1 cellular context compared by ENCODE assay signal in genomic region chr17:37787055-37787720, GRCh38.
TF ChIP-seq lines count a peak whose summit lies in the region.

No MANE protein-coding gene starts in this region.

TF ChIP-seq in HepG2, 621 proteins besides CTCF, POLR2A, EP300 and RAD21 (continued from another document and continues in another):
- TF ChIP-seq HNF1B (CRISPR knock-in tag; IDR thresholded peaks at IDR 0.05) (peak; percentile 99), HMG20A (CRISPR knock-in tag; IDR thresholded peaks at IDR 0.05; ENCODE audit: borderline replicate concordance) (no peak), HOXD1 (CRISPR knock-in tag; IDR thresholded peaks at IDR 0.05) (0 out of 2 replicates have a peak, but pooled peaks have one; percentile 16), RXRB (CRISPR knock-in tag; IDR thresholded peaks at IDR 0.05; ENCODE audit: borderline replicate concordance) (peak; percentile 21; the same call in 1 of the 2 replicates), ZNF629 (CRISPR knock-in tag; conservative IDR thresholded peaks at IDR 0.05) (no peak; the same call in 1 of the 2 replicates), MED13 (CRISPR knock-in tag; IDR thresholded peaks at IDR 0.05) (no peak), NONO (IDR thresholded peaks at IDR 0.05) (no peak), NONO (CRISPR knock-in tag; conservative IDR thresholded peaks at IDR 0.05) (peak; percentile 42; the same call in 1 of the 2 replicates), ZNF205 (CRISPR knock-in tag; IDR thresholded peaks at IDR 0.05) (no peak), XRCC5 (optimal IDR thresholded peaks at IDR 0.05; ENCODE audit: low read length) (peak; percentile 84), ZNF558 (CRISPR knock-in tag; IDR thresholded peaks at IDR 0.05; ENCODE audit: borderline replicate concordance) (no peak), NCOR1 (IDR thresholded peaks at IDR 0.05; ENCODE audit: borderline replicate concordance, low read length) (no peak), ZNF550 (CRISPR knock-in tag; IDR thresholded peaks at IDR 0.05; ENCODE audit: borderline replicate concordance) (no peak), ZNF18 (CRISPR knock-in tag; IDR thresholded peaks at IDR 0.05; ENCODE audit: insufficient replicate concordance) (no peak), ZKSCAN1 (IDR thresholded peaks at IDR 0.05; ENCODE audit: low read length) (no peak), RFXAP (CRISPR knock-in tag; IDR thresholded peaks at IDR 0.05; ENCODE audit: borderline replicate concordance) (no peak), TARDBP (CRISPR knock-in tag; IDR thresholded peaks at IDR 0.05) (no peak), FOXM1 (CRISPR knock-in tag; IDR thresholded peaks at IDR 0.05) (no peak), TBX3 (IDR thresholded peaks at IDR 0.05; ENCODE audit: borderline replicate concordance) (no peak), ZNF878 (CRISPR knock-in tag; IDR thresholded peaks at IDR 0.05) (no peak), TCF12 (IDR thresholded peaks at IDR 0.05) (no peak), TCF12 (CRISPR knock-in tag; IDR thresholded peaks at IDR 0.05) (no peak), ZNF674 (CRISPR knock-in tag; IDR thresholded peaks at IDR 0.05; ENCODE audit: low read depth) (no peak), NFIC (IDR thresholded peaks at IDR 0.05; ENCODE audit: low read length) (no peak), NFKBIZ (CRISPR knock-in tag; IDR thresholded peaks at IDR 0.05) (no peak), CENPBD1 (CRISPR knock-in tag; IDR thresholded peaks at IDR 0.05; ENCODE audit: borderline replicate concordance, low read depth) (no peak), ZNF713 (CRISPR knock-in tag; IDR thresholded peaks at IDR 0.05) (no peak), SUZ12 (IDR thresholded peaks at IDR 0.05; ENCODE audit: low read depth, low read length) (no peak), ZNF619 (CRISPR knock-in tag; IDR thresholded peaks at IDR 0.05) (no peak), MAFG (CRISPR knock-in tag; IDR thresholded peaks at IDR 0.05) (no peak), DBP (CRISPR knock-in tag; IDR thresholded peaks at IDR 0.05; ENCODE audit: not compliant biosample characterization) (no peak), UBTF (CRISPR knock-in tag; IDR thresholded peaks at IDR 0.05) (no peak), ZNF574 (CRISPR knock-in tag; IDR thresholded peaks at IDR 0.05) (0 out of 2 replicates have a peak, but pooled peaks have one; percentile 17), ZNF687 (CRISPR knock-in tag; IDR thresholded peaks at IDR 0.05) (peak; percentile 55), HIC2 (CRISPR knock-in tag; IDR thresholded peaks at IDR 0.05; ENCODE audit: low read depth) (no peak; the same call in 1 of the 2 replicates), BCLAF1 (IDR thresholded peaks at IDR 0.05) (no peak), SETDB1 (CRISPR knock-in tag; IDR thresholded peaks at IDR 0.05; ENCODE audit: borderline replicate concordance) (no peak), CEBPG (CRISPR knock-in tag; IDR thresholded peaks at IDR 0.05) (no peak), ZNF3 (CRISPR knock-in tag; IDR thresholded peaks at IDR 0.05) (no peak), ATF2 (CRISPR knock-in tag; IDR thresholded peaks at IDR 0.05) (no peak), FOXA3 (CRISPR knock-in tag; IDR thresholded peaks at IDR 0.05) (0 out of 2 replicates have a peak, but pooled peaks have one; percentile 18), TBX2 (CRISPR knock-in tag; IDR thresholded peaks at IDR 0.05; ENCODE audit: borderline replicate concordance) (peak; percentile 18; the same call in 1 of the 2 replicates), GZF1 (CRISPR knock-in tag; IDR thresholded peaks at IDR 0.05) (no peak), NFYC (CRISPR knock-in tag; IDR thresholded peaks at IDR 0.05) (no peak)
